In genomic region chr13:110702591-110703526, GRCh38 we compare ENCODE assay signal across 9 cellular contexts. TPM values are rescaled to one million over a fixed set of nuclear protein-coding genes. Genes with fewer than 3 reads are reported as not detected.
DNase-seq lines count a peak whose midpoint lies in the region; ATAC-seq and TF ChIP-seq lines count a peak whose summit lies in the region.
"Had no signal": no experiment of that assay in that cellular context is flagged by ENCODE, and none has a peak within 500 bp of the region (broad histone marks: within the 10 kb centered on the region; RNA-seq: fewer than 3 reads in every experiment).

No MANE protein-coding gene starts in this region.

- TF ChIP-seq EP300 in tibial nerve (IDR thresholded peaks at IDR 0.05), result no peak

- no peak overlapping the region for H3K23ac ChIP-seq in H9 (ENCODE audit: insufficient read length, low read depth, low read length)

- no peak overlapping the region for H2BK20ac ChIP-seq in H9 (ENCODE audit: low read depth, low read length, poor library complexity, severe bottlenecking)

- peak overlapping the region in 2 of 3 experiments; percentile 9 to 61; a peak in 2 of 7 replicates for H3K27ac Mint-ChIP-seq in H9

- H3T11ph ChIP-seq in H9 (ENCODE audit: low read length), result no peak overlapping the region

- H3K9me3 ChIP-seq in BLaER1 (no peaks in the 10 kb centered on the region), H9 (ENCODE audit: control insufficient read depth, low read depth, low read length) (no peaks in the 10 kb centered on the region), adrenal gland (replicated peaks in 1 of 3) (no peaks in the 10 kb centered on the region), mucosa of descending colon (no peaks in the 10 kb centered on the region), tibial nerve (no peaks in the 10 kb centered on the region)

- H3K14ac ChIP-seq in H9 (ENCODE audit: insufficient read depth, low read length), result no peak overlapping the region

- no peak overlapping the region for H2AK5ac ChIP-seq in H9 (ENCODE audit: insufficient read length, low read length)

- intact Hi-C loops in adrenal gland (cut with DNase I) (loop anchor here in 1 of 2 donors (10.0 kb wide), 1 partner anchor 48 kb away; no protein-coding TSS in a partner anchor), mucosa of descending colon (cut with DNase I, micrococcal nuclease) (no loop called here)

- H4K8ac ChIP-seq in H9 (replicated peaks; ENCODE audit: insufficient read length, low read depth, low read length), result no peak overlapping the region

- no peak overlapping the region for H3K27ac ChIP-seq in BLaER1
- H3K27ac ChIP-seq in H9 (ENCODE audit: insufficient read length, low read depth, low read length), result no peak overlapping the region
- peak overlapping the region in 2 of 5 donors; percentile 32 to 62 for H3K27ac ChIP-seq in adrenal gland
- H3K27ac ChIP-seq in tibial nerve, result peak overlapping the region in 2 of 4 donors; percentile 29 to 39

- H3K4me3 Mint-ChIP-seq in H9, result no peak overlapping the region; a peak in 1 of 5 replicates

- H3K4ac ChIP-seq in H9 (ENCODE audit: low read depth, low read length), result no peak overlapping the region

- no peak overlapping the region for H4K5ac ChIP-seq in H9 (ENCODE audit: insufficient read length, low read depth, low read length)

- H2BK15ac ChIP-seq in H9 (ENCODE audit: low read depth, low read length), result no peak overlapping the region

- peaks cover 43% of the 10 kb centered on the region for H4K20me1 ChIP-seq in BLaER1
- H4K20me1 ChIP-seq in H9 (ENCODE audit: control insufficient read depth, insufficient read depth, insufficient read length), result no peaks in the 10 kb centered on the region

- no peak overlapping the region for H3K56ac ChIP-seq in H9 (ENCODE audit: insufficient read length, low read depth, low read length)

- no peak overlapping the region for H4K91ac ChIP-seq in H9 (ENCODE audit: insufficient read length, low read depth, low read length)

- H3K79me1 ChIP-seq in H9 (ENCODE audit: insufficient read depth, low read depth, low read length, poor library complexity, severe bottlenecking), result no peaks in the 10 kb centered on the region

- H3K4me2 ChIP-seq in BLaER1 (peak overlapping the region; percentile 30; the same call in 1 of the 2 replicates), H9 (ENCODE audit: insufficient read depth, insufficient read length, low read length) (no peak overlapping the region)

- H2AFZ ChIP-seq in H9 (ENCODE audit: low read length), result no peak overlapping the region

- ATAC-seq in mucosa of descending colon, result no peak
- ATAC-seq: left ventricle myocardium superior had no signal

- TF ChIP-seq CTCF in H9 (conservative IDR thresholded peaks at IDR 0.05) (no peak), adrenal gland (IDR thresholded peaks at IDR 0.05) (no peak), mucosa of descending colon (IDR thresholded peaks at IDR 0.05) (no peak), tibial nerve (IDR thresholded peaks at IDR 0.05) (no peak)

- TF ChIP-seq POLR2A in adrenal gland (IDR thresholded peaks at IDR 0.05), result no peak
- no peak for TF ChIP-seq POLR2A in tibial nerve (IDR thresholded peaks at IDR 0.05)

- no peak overlapping the region for H3K18ac ChIP-seq in H9 (ENCODE audit: insufficient read length, low read depth, low read length)

- H2BK12ac ChIP-seq in H9 (ENCODE audit: insufficient read length, low read depth, low read length), result no peak overlapping the region

- H3K4me1 ChIP-seq in BLaER1, result peaks cover 79% of the 10 kb centered on the region
- no peaks in the 10 kb centered on the region; the same call in 1 of the 2 replicates for H3K4me1 ChIP-seq in H9 (ENCODE audit: insufficient read depth, low read length)
- peaks cover 4 to 25% of the 10 kb centered on the region in 2 donors for H3K4me1 ChIP-seq in adrenal gland (replicated peaks in 1 of 2)
- peaks cover 7% of the 10 kb centered on the region for H3K4me1 ChIP-seq in mucosa of descending colon (ENCODE audit: low read depth)
- peaks cover 0 to 50% (median 21%) of the 10 kb centered on the region in 4 donors for H3K4me1 ChIP-seq in tibial nerve

- no peak overlapping the region for H2BK5ac ChIP-seq in H9 (ENCODE audit: insufficient read length, low read length)

- H3K9me3 Mint-ChIP-seq in H9, result no peaks in the 10 kb centered on the region; a peak in 1 of 5 replicates

- no peaks in the 10 kb centered on the region for H3K23me2 ChIP-seq in H9 (ENCODE audit: insufficient read length, low read depth, low read length, poor library complexity, severe bottlenecking)

- H3K36me3 ChIP-seq in BLaER1, result peaks cover 53% of the 10 kb centered on the region
- H3K36me3 ChIP-seq in adrenal gland (replicated peaks in 1 of 2), result peaks cover 0 to 35% of the 10 kb centered on the region in 2 donors
- no peaks in the 10 kb centered on the region for H3K36me3 ChIP-seq in mucosa of descending colon (ENCODE audit: low read depth)
- peaks cover 0 to 41% (median 4%) of the 10 kb centered on the region in 3 donors for H3K36me3 ChIP-seq in tibial nerve

- no CpG with 5 or more reads among the region's 15 CpGs for WGBS in H9 (ENCODE audit: extremely low coverage, insufficient read length, low lambda C conversion rate)
- WGBS in adrenal gland, 4 donors, result 56 to 70% (median 65%) methylated on average over 15 of the region's 15 CpGs
- 45 to 49% methylated on average over 15 of the region's 15 CpGs for WGBS in tibial nerve, 2 donors

- H3K9ac ChIP-seq in BLaER1 (no peak overlapping the region), H9 (ENCODE audit: extremely low read depth, insufficient read length, low read length) (no peak overlapping the region)

- no peak for DNase-seq in H9
- DNase-seq in adrenal gland, result peak in 6 of 7 donors; percentile 34 to 64 (median 46)
- peak; percentile 67 for DNase-seq in myocyte (ENCODE audit: low read depth)
- DNase-seq in NCI-H128 (lab: John Stamatoyannopoulos, UW; ENCODE audit: unreplicated experiment), result no peak
- no peak for DNase-seq in UCSD-AML1 (lab: John Stamatoyannopoulos, UW; ENCODE audit: unreplicated experiment)
- DNase-seq in mucosa of descending colon, result no peak
- DNase-seq in tibial nerve (ENCODE audit: low spot score in 2 of 2), result no peak
- DNase-seq: left ventricle myocardium superior had no signal

- H3K4me1 Mint-ChIP-seq in H9, result peaks cover 18 to 25% of the 10 kb centered on the region in 2 experiments

- no peak overlapping the region for H3K4me3 ChIP-seq in BLaER1
- H3K4me3 ChIP-seq in adrenal gland, result no peak overlapping the region
- H3K4me3 ChIP-seq in mucosa of descending colon, result no peak overlapping the region
- H3K4me3 ChIP-seq in tibial nerve, result no peak overlapping the region

- no peaks in the 10 kb centered on the region for H3K79me2 ChIP-seq in H9 (ENCODE audit: insufficient read depth, low read length)

- no peaks in the 10 kb centered on the region for H3K27me3 Mint-ChIP-seq in H9 (ENCODE audit: low read depth)

- no peak overlapping the region for H2BK120ac ChIP-seq in H9 (ENCODE audit: low read depth, low read length, poor library complexity, severe bottlenecking)

- H3K36me3 Mint-ChIP-seq in H9 (ENCODE audit: insufficient read depth in 1 of 3, low read depth in 3 of 3), result peaks cover 28 to 48% (median 48%) of the 10 kb centered on the region in 3 experiments

- H3K27me3 ChIP-seq in BLaER1, result no peaks in the 10 kb centered on the region
- no peaks in the 10 kb centered on the region for H3K27me3 ChIP-seq in H9 (ENCODE audit: insufficient read depth, low read length)
- no peaks in the 10 kb centered on the region for H3K27me3 ChIP-seq in adrenal gland
- H3K27me3 ChIP-seq in tibial nerve, result no peaks in the 10 kb centered on the region

RNA-seq across cellular contexts. Expression of gene CARS2, which starts 3.1 kb away (rescaled TPM):
- total RNA-seq in H9 (2021), result 41.9 and 46.3 TPM in 2 replicates
- total RNA-seq in adrenal gland, result 10 to 100 TPM; 38.5 to 87.1 (median 57.2) TPM
- 100 to 1,000 TPM in 2 of 3 donors, 10 to 100 TPM in 1; 54.3 to 254 (median 169) TPM for polyA plus RNA-seq in adrenal gland
- total RNA-seq in myocyte, result 55.8 and 59.6 TPM in 2 replicates
- 46.0 TPM for polyA plus RNA-seq in myocyte (2012)
- 10 to 100 TPM; 39.8 to 71.4 (median 56.4) TPM for total RNA-seq in mucosa of descending colon
- 10 to 100 TPM; 33.7 to 68.4 (median 64.3) TPM for total RNA-seq in tibial nerve

RNA-seq across cellular contexts. Expression of gene ING1, which starts 10.6 kb away (rescaled TPM):
- total RNA-seq in H9 (2021) (17.3 and 18.7 TPM in 2 replicates), adrenal gland (10 to 100 TPM in 4 of 8 donors, 1 to 10 TPM in 4; 7.2 to 28.6 (median 10.0) TPM), myocyte (7.6 and 9.3 TPM in 2 replicates), mucosa of descending colon (10 to 100 TPM; 11.8 to 18.0 (median 13.8) TPM), tibial nerve (10 to 100 TPM; 23.6 to 32.2 (median 28.3) TPM)
- polyA plus RNA-seq in adrenal gland, result 1 to 10 TPM; 4.3 to 8.8 (median 8.8) TPM
- polyA plus RNA-seq in myocyte (2012), result 7.0 TPM

Comparison
In these comparisons a context has a peak if more than half of its experiments do, and no peak if none do; other contexts are left out.
1. DNase-seq: peak in adrenal gland (6 of 7) and myocyte (single experiment); none in H9 (single experiment), NCI-H128 (single experiment), UCSD-AML1 (single experiment), mucosa of descending colon (0 of 3) and tibial nerve (0 of 2).